Comparison of ENCODE assay signal across 27 cellular contexts in the genomic region with DNA sequence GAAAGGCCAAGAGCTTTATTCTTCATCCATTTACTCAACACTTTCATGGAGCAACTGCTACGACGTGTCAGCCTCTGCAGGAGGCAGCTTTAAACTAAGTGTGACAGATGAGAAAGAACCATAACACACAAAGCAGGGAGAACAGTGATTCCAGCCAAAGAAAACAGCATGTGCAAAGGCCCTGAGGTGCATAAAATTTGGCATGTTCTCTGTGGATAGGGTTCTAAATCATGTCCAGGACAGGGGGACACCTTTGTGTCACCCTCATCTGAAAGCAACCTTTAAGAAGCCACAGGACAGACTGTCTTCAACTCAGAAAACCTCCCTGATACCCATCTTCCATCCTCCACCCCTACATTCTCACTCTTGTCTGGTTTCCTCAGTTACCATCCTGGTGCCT.
A peak's percentile ranks its signal among the peaks of the same experiment; 100 is the strongest.
DNase-seq lines count a peak whose midpoint lies in the region; ATAC-seq, FAIRE-seq and TF ChIP-seq lines count a peak whose summit lies in the region.
"Had no signal": no experiment of that assay in that cellular context is flagged by ENCODE, and none has a peak within 500 bp of the region (broad histone marks: within the 10 kb centered on the region; RNA-seq: fewer than 3 reads in every experiment).

No MANE protein-coding gene starts in this region.

- no peak for TF ChIP-seq EP300 in gastroesophageal sphincter (IDR thresholded peaks at IDR 0.05)

- H3K27me3 ChIP-seq in BLaER1 = no peaks in the 10 kb centered on the region
- H3K27me3 ChIP-seq in bronchial epithelial cell (ENCODE audit: control insufficient read depth, insufficient read depth, low read length) = no peaks in the 10 kb centered on the region
- no peaks in the 10 kb centered on the region for H3K27me3 ChIP-seq in gastroesophageal sphincter
- H3K27me3 ChIP-seq in GM23338 (ENCODE audit: insufficient read depth) = no peaks in the 10 kb centered on the region

- 91% methylated on average over 2 of the region's 2 CpGs; no CpG with 5 or more reads in 1 of the 2 donors for WGBS in gastroesophageal sphincter (ENCODE audit: low coverage in 1 of 2), 2 donors

- no peak for DNase-seq in bronchial epithelial cell (ENCODE audit: low read depth)
- DNase-seq in GM23338 (ENCODE audit: low spot score) = no peak
- no peak for DNase-seq in sciatic nerve (ENCODE audit: low spot score)
- no peak for DNase-seq in amniotic stem cell (lab: John Stamatoyannopoulos, UW)
- DNase-seq: AML-193; C1 segment of cervical spinal cord; CD4-positive, alpha-beta memory T cell; CD4-positive, CD25-positive, alpha-beta regulatory T cell; CD8-positive, alpha-beta memory T cell; COR-L47; DMS 273 treated with DMSO at 0.1 percent for 48 hours; DMS153; DMS53; DMS79; DND-41; EL; GDM1 had no signal

- 0 out of 2 replicates have a peak overlapping the region, but pooled peaks have one; percentile 76 for H3K4me2 ChIP-seq in BLaER1
- H3K4me2 ChIP-seq in GM23338 = no peak overlapping the region
- H3K4me2 ChIP-seq: A549 had no signal

- CTCF ChIA-PET in HEK293 (lab: Yijun Ruan, JAX) = no interaction called here

- ATAC-seq in gastroesophageal sphincter = no peak
- ATAC-seq in GM23338 = no peak
- no peak for ATAC-seq in GM18505 (IDR thresholded peaks at IDR 0.05; ENCODE audit: unreplicated experiment)
- no peak for ATAC-seq in sciatic nerve
- ATAC-seq: GM12878 had no signal

- TF ChIP-seq CTCF in HEK293 (tag by site-specific recombination; IDR thresholded peaks at IDR 0.05) (no peak), bronchial epithelial cell (IDR thresholded peaks at IDR 0.05; ENCODE audit: insufficient read depth, low read length, severe bottlenecking) (no peak), gastroesophageal sphincter (IDR thresholded peaks at IDR 0.05) (no peak), GM23338 (conservative IDR thresholded peaks at IDR 0.05; ENCODE audit: low read depth in 2 of 2) (no peak)

- H3K79me2 ChIP-seq in GM23338 (replicated peaks; ENCODE audit: insufficient read depth) = no peaks in the 10 kb centered on the region

- POLR2A ChIA-PET in HEK293 (lab: Yijun Ruan, JAX) = no interaction called here

- peaks cover 11% of the 10 kb centered on the region for H3K9me3 Mint-ChIP-seq in GM23338

- peaks cover 13% of the 10 kb centered on the region for H3K4me1 Mint-ChIP-seq in GM23338
- H3K4me1 Mint-ChIP-seq: B cell; CD14-positive monocyte; CD4-positive, alpha-beta memory T cell; CD4-positive, CD25-positive, alpha-beta regulatory T cell; CD8-positive, alpha-beta memory T cell had no signal

- no peaks in the 10 kb centered on the region for H3F3A ChIP-seq in GM23338 (replicated peaks; ENCODE audit: low read depth)

- H4K20me1 ChIP-seq in BLaER1 (no peaks in the 10 kb centered on the region), GM23338 (replicated peaks; ENCODE audit: insufficient read depth) (no peaks in the 10 kb centered on the region)

- no peak overlapping the region for H3K27ac Mint-ChIP-seq in GM23338
- H3K27ac Mint-ChIP-seq: B cell; CD4-positive, alpha-beta memory T cell; CD4-positive, CD25-positive, alpha-beta regulatory T cell; CD8-positive, alpha-beta memory T cell had no signal

- H3K9me2 ChIP-seq in GM23338 (ENCODE audit: insufficient read depth) = no peaks in the 10 kb centered on the region

- peaks cover 70% of the 10 kb centered on the region for H3K4me1 ChIP-seq in BLaER1
- H3K4me1 ChIP-seq in HEK293 (ENCODE audit: control insufficient read depth, insufficient read depth, low read length) = no peaks in the 10 kb centered on the region
- H3K4me1 ChIP-seq in gastroesophageal sphincter = peaks cover 0 to 60% (median 0%) of the 10 kb centered on the region in 3 donors
- H3K4me1 ChIP-seq in GM23338 (ENCODE audit: insufficient read depth) = peaks cover 7% of the 10 kb centered on the region; the same call in 1 of the 2 replicates
- H3K4me1 ChIP-seq: A549 had no signal

- FAIRE-seq in bronchial epithelial cell (lab: Jason Lieb, UNC) = peak; percentile 32
- FAIRE-seq: A549, GM12878, GM18507 had no signal

- H3K4me3 ChIP-seq in BLaER1 = no peak overlapping the region
- no peak overlapping the region for H3K4me3 ChIP-seq in HEK293 (ENCODE audit: low read depth, low read length)
- H3K4me3 ChIP-seq in bronchial epithelial cell (ENCODE audit: low read depth, low read length) = no peak overlapping the region
- H3K4me3 ChIP-seq in gastroesophageal sphincter = no peak overlapping the region
- H3K4me3 ChIP-seq in GM23338 = no peak overlapping the region
- H3K4me3 ChIP-seq: A549, GM12878 had no signal

- H3K9me3 ChIP-seq in BLaER1 (no peaks in the 10 kb centered on the region), HEK293 (ENCODE audit: control insufficient read depth, insufficient read depth, low read depth, low read length) (no peaks in the 10 kb centered on the region), gastroesophageal sphincter (no peaks in the 10 kb centered on the region)
- H3K9me3 ChIP-seq: A549 had no signal

- no peak overlapping the region for H3K9ac ChIP-seq in BLaER1

- H3K4me3 Mint-ChIP-seq in GM23338 = no peak overlapping the region
- H3K4me3 Mint-ChIP-seq: B cell; CD14-positive monocyte; CD4-positive, alpha-beta memory T cell; CD4-positive, CD25-positive, alpha-beta regulatory T cell; CD8-positive, alpha-beta memory T cell had no signal

- peaks cover 4% of the 10 kb centered on the region; the same call in 2 of the 3 replicates for H3K36me3 Mint-ChIP-seq in GM23338 (ENCODE audit: low read depth)
- H3K36me3 Mint-ChIP-seq: CD14-positive monocyte; CD4-positive, alpha-beta memory T cell; CD4-positive, CD25-positive, alpha-beta regulatory T cell; CD8-positive, alpha-beta memory T cell had no signal

- TF ChIP-seq POLR2A in gastroesophageal sphincter (IDR thresholded peaks at IDR 0.05) (no peak), GM18505 (IDR thresholded peaks at IDR 0.05; ENCODE audit: borderline replicate concordance, extremely low read depth, insufficient read depth, insufficient read length) (no peak)

- intact Hi-C loops in sciatic nerve (cut with DNase I) = no loop called here

- H3K36me3 ChIP-seq in BLaER1 (no peaks in the 10 kb centered on the region), HEK293 (ENCODE audit: control insufficient read depth in 2 of 2, insufficient read depth in 1 of 2, low read length in 2 of 2) (no peaks in the 10 kb centered on the region), bronchial epithelial cell (ENCODE audit: control insufficient read depth, insufficient read depth, low read length) (no peaks in the 10 kb centered on the region), gastroesophageal sphincter (no peaks in the 10 kb centered on the region), GM23338 (ENCODE audit: insufficient read depth) (no peaks in the 10 kb centered on the region)

- peaks cover 6% of the 10 kb centered on the region for H3K27me3 Mint-ChIP-seq in GM23338 (ENCODE audit: insufficient read depth, low read depth, poor library complexity)

- no peak overlapping the region for H2AFZ ChIP-seq in GM23338

- no peak overlapping the region for H3K27ac ChIP-seq in BLaER1
- H3K27ac ChIP-seq in HEK293 (ENCODE audit: extremely low read depth, low read depth, low read length) = no peak overlapping the region
- H3K27ac ChIP-seq in gastroesophageal sphincter = peak overlapping the region in 3 of 4 donors; percentile 5 to 80 (median 58)
- no peak overlapping the region for H3K27ac ChIP-seq in GM23338 (ENCODE audit: low read depth)
- H3K27ac ChIP-seq: 22Rv1 had no signal

TF ChIP-seq in HEK293, 187 proteins besides CTCF, POLR2A, EP300 and RAD21:
- TF ChIP-seq ZNF623 (tag by site-specific recombination; IDR thresholded peaks at IDR 0.05) (peak; percentile 94), ZNF776 (tag by site-specific recombination; IDR thresholded peaks at IDR 0.05; ENCODE audit: borderline replicate concordance) (no peak)

TF ChIP-seq in GM23338, 12 proteins besides CTCF, POLR2A, EP300 and RAD21 (continues in another document):
- TF ChIP-seq STAT1 (IDR thresholded peaks at IDR 0.05; ENCODE audit: unreplicated experiment) (no peak), JUNB (IDR thresholded peaks at IDR 0.05; ENCODE audit: unreplicated experiment) (no peak), NANOG (IDR thresholded peaks at IDR 0.05; ENCODE audit: borderline replicate concordance) (no peak), EZH2 (IDR thresholded peaks at IDR 0.05; ENCODE audit: low read depth, unreplicated experiment) (no peak), REST (IDR thresholded peaks at IDR 0.05; ENCODE audit: unreplicated experiment) (no peak), ZNF331 (CRISPR knock-in tag; IDR thresholded peaks at IDR 0.05; ENCODE audit: low read depth) (no peak), ZNF114 (CRISPR knock-in tag; IDR thresholded peaks at IDR 0.05) (no peak)

Comparison
In these comparisons a context has a peak if more than half of its experiments do, and no peak if none do; other contexts are left out.
1. H3K27ac ChIP-seq: peak in gastroesophageal sphincter (3 of 4); none in BLaER1 (single experiment), HEK293 (single experiment) and GM23338 (single experiment).